In the genomic region with DNA sequence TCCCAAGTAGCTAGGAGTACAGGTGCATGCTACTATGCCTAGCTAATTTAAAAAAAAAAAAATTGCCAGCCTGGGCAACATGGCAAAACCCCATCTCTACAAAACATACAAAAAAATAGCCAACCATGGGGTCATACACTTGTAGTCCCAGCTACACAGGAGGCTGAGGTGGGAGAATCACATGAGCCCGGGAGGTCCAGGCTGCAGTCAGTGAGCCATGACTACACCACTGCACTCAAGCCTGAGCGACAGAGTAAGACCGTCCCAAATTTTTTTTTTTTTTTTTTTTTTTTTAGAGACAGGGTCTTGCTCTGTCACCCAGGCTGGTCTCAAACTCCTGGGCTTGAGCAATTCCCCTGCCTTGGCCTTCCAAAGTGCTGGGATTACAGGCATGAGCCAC, we compare ENCODE assay signal across 32 cellular contexts. TPM values are rescaled to one million over a fixed set of nuclear protein-coding genes. Genes with fewer than 3 reads are reported as not detected.
"Had no signal": no experiment of that assay in that cellular context is flagged by ENCODE, and none has a peak within 500 bp of the region (broad histone marks: within the 10 kb centered on the region; RNA-seq: fewer than 3 reads in every experiment).

No MANE protein-coding gene starts in this region.

- H3K9me3 Mint-ChIP-seq: activated CD8-positive, alpha-beta T cell treated with anti-CD3 and anti-CD28 coated beads for 36 hours; activated T-cell treated with anti-CD3 and anti-CD28 coated beads, Interleukin-2, amount 50 U/mL, for 4 hours; activated T-helper 17 cell treated with anti-CD3 and anti-CD28 coated beads, Interleukin-2, amount 50 U/mL, for 72 hours; central memory CD8-positive, alpha-beta T cell had no signal

- H3K4me1 Mint-ChIP-seq: activated T-helper 17 cell treated with anti-CD3 and anti-CD28 coated beads, Interleukin-2, amount 50 U/mL, for 72 hours; central memory CD8-positive, alpha-beta T cell had no signal

- DNase-seq: activated CD4-positive, alpha-beta T cell treated with anti-CD3 and anti-CD28 coated beads for 48 hours; activated CD4-positive, alpha-beta T cell treated with anti-CD3 and anti-CD28 coated beads, Interleukin-2, amount 50 U/mL, for 1 hour; activated CD4-positive, alpha-beta T cell treated with anti-CD3 and anti-CD28 coated beads, Interleukin-2, amount 50 U/mL, for 48 hours; activated CD8-positive, alpha-beta memory T cell treated with anti-CD3 and anti-CD28 coated beads for 24 hours; activated CD8-positive, alpha-beta T cell treated with anti-CD3 and anti-CD28 coated beads for 36 hours; activated effector memory CD4-positive, alpha-beta T cell treated with Interleukin-2 at 50 U/mL for 16 hours; activated gamma-delta T cell treated with Interleukin-2 at 50 U/mL for 16 hours; activated naive CD4-positive, alpha-beta T cell treated with anti-CD3 and anti-CD28 coated beads, Interleukin-2, amount 50 U/mL, for 16 hours; activated naive CD4-positive, alpha-beta T cell treated with Interleukin-2 at 50 U/mL for 16 hours; activated T-cell treated with anti-CD3 and anti-CD28 coated beads, Interleukin-2, amount 50 U/mL, for 4 hours; amniotic stem cell; anterior cingulate cortex; brain microvascular endothelial cell; cortex of kidney; effector CD8-positive, alpha-beta T cell; esophagus squamous epithelium; foreskin melanocyte; heart right ventricle; T-helper 2 cell had no signal

- H3K9me3 ChIP-seq: esophagus squamous epithelium, gastroesophageal sphincter, heart right ventricle had no signal

- H3K4me1 ChIP-seq: gastroesophageal sphincter had no signal

- H3K27me3 ChIP-seq: brain microvascular endothelial cell, esophagus squamous epithelium, gastroesophageal sphincter, heart right ventricle had no signal

- H3K27ac Mint-ChIP-seq: activated CD8-positive, alpha-beta T cell treated with anti-CD3 and anti-CD28 coated beads for 36 hours; activated naive CD8-positive, alpha-beta T cell; activated T-helper 17 cell treated with anti-CD3 and anti-CD28 coated beads, Interleukin-2, amount 50 U/mL, for 72 hours had no signal

- H3K27ac ChIP-seq: brain microvascular endothelial cell, epithelial cell of prostate, esophagus squamous epithelium, gastroesophageal sphincter, heart right ventricle had no signal

- H3K4me3 Mint-ChIP-seq: activated CD8-positive, alpha-beta T cell treated with anti-CD3 and anti-CD28 coated beads for 36 hours; activated naive CD8-positive, alpha-beta T cell; activated T-cell treated with anti-CD3 and anti-CD28 coated beads, Interleukin-2, amount 50 U/mL, for 4 hours; activated T-helper 17 cell treated with anti-CD3 and anti-CD28 coated beads, Interleukin-2, amount 50 U/mL, for 72 hours; central memory CD8-positive, alpha-beta T cell had no signal

- H3K36me3 ChIP-seq: brain microvascular endothelial cell, esophagus squamous epithelium had no signal

- H3K4me3 ChIP-seq: esophagus squamous epithelium, gastroesophageal sphincter, heart right ventricle had no signal

- ATAC-seq: activated CD8-positive, alpha-beta T cell treated with anti-CD3 and anti-CD28 coated beads for 36 hours; activated T-cell treated with anti-CD3 and anti-CD28 coated beads, Interleukin-2, amount 50 U/mL, for 4 hours; activated T-helper 17 cell treated with anti-CD3 and anti-CD28 coated beads, Interleukin-2, amount 50 U/mL, for 72 hours; gastroesophageal sphincter; heart right ventricle had no signal

- H3K27me3 Mint-ChIP-seq: activated CD8-positive, alpha-beta T cell treated with anti-CD3 and anti-CD28 coated beads for 36 hours; activated naive CD8-positive, alpha-beta T cell; activated T-helper 17 cell treated with anti-CD3 and anti-CD28 coated beads, Interleukin-2, amount 50 U/mL, for 72 hours; central memory CD8-positive, alpha-beta T cell had no signal

RNA-seq across cellular contexts. Expression of a gene that starts 14.8 kb away (rescaled TPM):
- total RNA-seq: activated CD8-positive, alpha-beta T cell treated with anti-CD3 and anti-CD28 coated beads for 36 hours; activated T-cell treated with anti-CD3 and anti-CD28 coated beads, Interleukin-2, amount 50 U/mL, for 4 hours; activated T-helper 17 cell treated with anti-CD3 and anti-CD28 coated beads, Interleukin-2, amount 50 U/mL, for 72 hours; astrocyte; bronchial epithelial cell; dermis microvascular lymphatic vessel endothelial cell; endothelial cell of umbilical vein; fibroblast of lung; fibroblast of villous mesenchyme; gastroesophageal sphincter; glomerular endothelial cell; T-helper 1 cell treated with Interleukin-12 subunit alpha and Interleukin-12 subunit beta and Interleukin-4 antibody, amounts not matched to agents 30 ng/mL and 1 ng/mL, for 36 hours had no signal
